Comparison of ENCODE assay signal across 2 cellular contexts in the genomic region with DNA sequence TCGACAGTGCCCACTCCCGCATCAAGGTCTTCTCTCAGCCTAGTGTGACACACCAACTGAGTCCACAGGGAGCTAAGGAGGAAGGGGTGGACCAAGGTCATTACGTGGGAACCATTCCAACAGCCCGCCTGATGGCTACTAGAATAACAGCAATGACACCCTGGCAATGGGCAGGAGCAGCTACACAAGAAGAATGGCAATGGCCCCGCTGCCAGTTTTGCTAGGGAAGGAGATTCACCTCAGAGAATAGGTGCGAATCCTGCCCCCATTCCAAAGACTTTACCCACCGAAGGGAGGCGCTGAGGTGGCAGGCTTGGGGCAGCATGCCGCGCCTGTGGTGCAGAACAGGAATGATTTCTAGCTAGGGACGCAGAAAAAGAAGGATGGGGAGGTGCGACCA.
TF ChIP-seq lines count a peak whose summit lies in the region.

No MANE protein-coding gene starts in this region.

TF ChIP-seq in IMR-90, 13 proteins besides CTCF, POLR2A, EP300 and RAD21:
- TF ChIP-seq BHLHE40 (IDR thresholded peaks at IDR 0.05; ENCODE audit: low read depth, low read length) = no peak

TF ChIP-seq in HepG2, 621 proteins besides CTCF, POLR2A, EP300 and RAD21:
- TF ChIP-seq KDM3A (CRISPR knock-in tag; IDR thresholded peaks at IDR 0.05; ENCODE audit: low read depth) (no peak), ESRRA (CRISPR knock-in tag; IDR thresholded peaks at IDR 0.05; ENCODE audit: low read depth) (no peak), PHF8 (CRISPR knock-in tag; IDR thresholded peaks at IDR 0.05) (no peak), ZNF562 (CRISPR knock-in tag; IDR thresholded peaks at IDR 0.05; ENCODE audit: borderline replicate concordance) (no peak), CCDC6 (CRISPR knock-in tag; IDR thresholded peaks at IDR 0.05) (no peak)
- TF ChIP-seq, protein P1, sequence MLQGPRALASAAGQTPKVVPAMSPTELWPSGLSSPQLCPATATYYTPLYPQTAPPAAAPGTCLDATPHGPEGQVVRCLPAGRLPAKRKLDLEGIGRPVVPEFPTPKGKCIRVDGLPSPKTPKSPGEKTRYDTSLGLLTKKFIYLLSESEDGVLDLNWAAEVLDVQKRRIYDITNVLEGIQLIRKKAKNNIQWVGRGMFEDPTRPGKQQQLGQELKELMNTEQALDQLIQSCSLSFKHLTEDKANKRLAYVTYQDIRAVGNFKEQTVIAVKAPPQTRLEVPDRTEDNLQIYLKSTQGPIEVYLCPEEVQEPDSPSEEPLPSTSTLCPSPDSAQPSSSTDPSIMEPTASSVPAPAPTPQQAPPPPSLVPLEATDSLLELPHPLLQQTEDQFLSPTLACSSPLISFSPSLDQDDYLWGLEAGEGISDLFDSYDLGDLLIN (CRISPR knock-in tag; IDR thresholded peaks at IDR 0.05; ENCODE audit: borderline replicate concordance) = no peak
